14 cellular contexts compared by ENCODE assay signal in genomic region chr10:32326119-32326518, GRCh38. TPM values are rescaled to one million over a fixed set of nuclear protein-coding genes. Genes with fewer than 3 reads are reported as not detected.
DNase-seq lines count a peak whose midpoint lies in the region; ATAC-seq and TF ChIP-seq lines count a peak whose summit lies in the region.
"Had no signal": no experiment of that assay in that cellular context is flagged by ENCODE, and none has a peak within 500 bp of the region (broad histone marks: within the 10 kb centered on the region; RNA-seq: fewer than 3 reads in every experiment).

No MANE protein-coding gene starts in this region.

- H2AFZ ChIP-seq in MM.1S (ENCODE audit: low read length): no peak overlapping the region

- DNase-seq in natural killer cell: no peak
- DNase-seq in ureter (ENCODE audit: low spot score): no peak
- DNase-seq in T1000 (lab: John Stamatoyannopoulos, UW): no peak
- no peak for DNase-seq in MM.1S
- no peak for DNase-seq in SKM-1 (lab: John Stamatoyannopoulos, UW; ENCODE audit: unreplicated experiment)
- DNase-seq: H9, heart left ventricle had no signal

- no peaks in the 10 kb centered on the region for H3K9me3 ChIP-seq in MM.1S (replicated peaks; ENCODE audit: insufficient read depth, low read length)
- H3K9me3 ChIP-seq: heart left ventricle, SJSA1, thoracic aorta had no signal

- peaks cover 81 to 90% of the 10 kb centered on the region in 2 donors for H3K4me1 Mint-ChIP-seq in natural killer cell

- peaks cover 62% of the 10 kb centered on the region for H4K20me1 ChIP-seq in MM.1S (ENCODE audit: insufficient read depth, low read length)

- intact Hi-C loops in natural killer cell (cut with micrococcal nuclease): no loop called here

- H3K27me3 ChIP-seq in MM.1S (replicated peaks; ENCODE audit: insufficient read depth, low read length): no peaks in the 10 kb centered on the region
- H3K27me3 ChIP-seq: heart left ventricle, SJSA1 had no signal

- no peaks in the 10 kb centered on the region for H3K36me3 Mint-ChIP-seq in natural killer cell

- H3K36me3 ChIP-seq in MM.1S (replicated peaks; ENCODE audit: insufficient read depth, low read length): no peaks in the 10 kb centered on the region
- H3K36me3 ChIP-seq: thoracic aorta had no signal

- no peaks in the 10 kb centered on the region for H3F3A ChIP-seq in MM.1S (ENCODE audit: insufficient read depth, low read length)

- TF ChIP-seq CTCF in natural killer cell (IDR thresholded peaks at IDR 0.05) (no peak), MM.1S (IDR thresholded peaks at IDR 0.05; ENCODE audit: low read length) (no peak)

- peaks cover 8% of the 10 kb centered on the region; the same call in 1 of the 2 replicates for H3K4me1 ChIP-seq in MM.1S (ENCODE audit: low read length)
- H3K4me1 ChIP-seq: SJSA1 had no signal

- peaks cover 100% of the 10 kb centered on the region for H3K79me2 ChIP-seq in MM.1S (ENCODE audit: low read length)

- peak overlapping the region; percentile 86 to 93 for H3K27ac Mint-ChIP-seq in natural killer cell

- H3K4me3 Mint-ChIP-seq in natural killer cell: peak overlapping the region; percentile 14
- H3K4me3 Mint-ChIP-seq: H9 had no signal

- H3K4me3 ChIP-seq in MM.1S (ENCODE audit: low read length): no peak overlapping the region
- H3K4me3 ChIP-seq: coronary artery, SJSA1, thoracic aorta had no signal

- no peak overlapping the region for H3K27ac ChIP-seq in MM.1S (ENCODE audit: low read length)
- H3K27ac ChIP-seq: coronary artery, heart left ventricle, SJSA1, thoracic aorta had no signal

- no peaks in the 10 kb centered on the region for H3K27me3 Mint-ChIP-seq in natural killer cell (ENCODE audit: low read depth in 2 of 2)
- H3K27me3 Mint-ChIP-seq: IgD-negative memory B cell had no signal

- H3K4me2 ChIP-seq in MM.1S (ENCODE audit: low read depth, low read length): no peak overlapping the region

- H3K9me3 Mint-ChIP-seq in natural killer cell: no peaks in the 10 kb centered on the region
- H3K9me3 Mint-ChIP-seq: H9, IgD-negative memory B cell had no signal

- ATAC-seq in GM18861 (IDR thresholded peaks at IDR 0.05; ENCODE audit: unreplicated experiment): peak; percentile 36
- ATAC-seq in GM21529 (IDR thresholded peaks at IDR 0.05; ENCODE audit: unreplicated experiment): peak; percentile 52
- peak; percentile 78 for ATAC-seq in HG03354 (IDR thresholded peaks at IDR 0.05; ENCODE audit: poor library complexity, severe bottlenecking, unreplicated experiment)
- ATAC-seq in natural killer cell: no peak
- ATAC-seq: heart left ventricle had no signal

- no peaks in the 10 kb centered on the region for H3K9me2 ChIP-seq in MM.1S (replicated peaks; ENCODE audit: insufficient read depth, low read length)

- no peak overlapping the region for H3K9ac ChIP-seq in MM.1S (ENCODE audit: low read length)

RNA-seq across cellular contexts. Expression of gene EPC1, which starts 20.8 kb away (rescaled TPM):
- 100 to 1,000 TPM; 155 to 178 (median 161) TPM for total RNA-seq in natural killer cell
- 49.5 TPM for total RNA-seq in ureter

Comparison
In these comparisons a context has a peak if more than half of its experiments do, and no peak if none do; other contexts are left out.
1. ATAC-seq: peak in GM18861 (single experiment), GM21529 (single experiment) and HG03354 (single experiment); none in natural killer cell (0 of 3).